13 cellular contexts compared by ENCODE assay signal in genomic region chr2:27291865-27292264, GRCh38. TPM values are rescaled to one million over a fixed set of nuclear protein-coding genes. Genes with fewer than 3 reads are reported as not detected.
DNase-seq lines count a peak whose midpoint lies in the region; ATAC-seq and TF ChIP-seq lines count a peak whose summit lies in the region.
"Had no signal": no experiment of that assay in that cellular context is flagged by ENCODE, and none has a peak within 500 bp of the region (broad histone marks: within the 10 kb centered on the region; RNA-seq: fewer than 3 reads in every experiment).

No MANE protein-coding gene starts in this region.

- peak overlapping the region; percentile 17 for H3K4me3 Mint-ChIP-seq in Caco-2 (ENCODE audit: unreplicated experiment)
- H3K4me3 Mint-ChIP-seq in WTC11 = peak overlapping the region; percentile 29
- H3K4me3 Mint-ChIP-seq: CD4-positive, alpha-beta T cell; stimulated activated naive B cell treated with anti-CD40 and anti-IgM and Interleukin-4, amounts not matched to agents 10 μg/mL and 1 μg/mL and 100 μg/mL, for 72 hours had no signal

- peaks cover 12% of the 10 kb centered on the region for H3K36me3 Mint-ChIP-seq in Caco-2 (ENCODE audit: insufficient read depth, unreplicated experiment)
- no peaks in the 10 kb centered on the region for H3K36me3 Mint-ChIP-seq in WTC11
- H3K36me3 Mint-ChIP-seq in activated naive CD4-positive, alpha-beta T cell treated with anti-CD3 and anti-CD28 coated beads, Interleukin-2, amount 50 U/mL, for 72 hours = no peaks in the 10 kb centered on the region
- H3K36me3 Mint-ChIP-seq: stimulated activated naive B cell treated with anti-CD40 and anti-IgM and Interleukin-4, amounts not matched to agents 10 μg/mL and 1 μg/mL and 100 μg/mL, for 72 hours had no signal

- no peaks in the 10 kb centered on the region for H3K27me3 ChIP-seq in Caco-2 (replicated peaks; ENCODE audit: control insufficient read depth, insufficient read depth, low read length)
- peaks cover 8% of the 10 kb centered on the region for H3K27me3 ChIP-seq in IMR-90 (ENCODE audit: control insufficient read depth, insufficient read depth, low read length)
- H3K27me3 ChIP-seq: body of pancreas had no signal

- no peak overlapping the region; the same call in 1 of the 2 replicates for H3K14ac ChIP-seq in IMR-90 (replicated peaks; ENCODE audit: low read depth, low read length)

- H2BK120ac ChIP-seq in IMR-90 (ENCODE audit: low read depth, low read length) = no peak overlapping the region

- BruUV-seq in Caco-2 (replicated peaks; lab: Mats Ljungman, UMichigan) (no TSS peak), IMR-90 (replicated peaks; lab: Mats Ljungman, UMichigan) (no TSS peak)

- WGBS in IMR-90 (ENCODE audit: extremely low coverage in 2 of 2, insufficient read length in 1 of 2), 2 experiments = 50% methylated on average over 1 of the region's 6 CpGs; no CpG with 5 or more reads in 1 of the 2 experiments
- 45 to 55% methylated on average over 6 of the region's 6 CpGs for WGBS in lower leg skin, 2 donors

- in situ Hi-C loops in IMR-90 (cut with MboI; ENCODE audit: low sequenced_read_pairs) = no loop called here

- peaks cover 61% of the 10 kb centered on the region for H3K4me1 ChIP-seq in Caco-2
- peaks cover 11% of the 10 kb centered on the region for H3K4me1 ChIP-seq in IMR-90 (ENCODE audit: control insufficient read depth, insufficient read depth, low read length)

- no peak overlapping the region for H2BK5ac ChIP-seq in IMR-90 (ENCODE audit: low read depth, low read length, poor library complexity, severe bottlenecking)

- H3K9me1 ChIP-seq in IMR-90 (ENCODE audit: insufficient read depth, low read length) = peaks cover 13% of the 10 kb centered on the region

- no peak for TF ChIP-seq RAD21 in IMR-90 (IDR thresholded peaks at IDR 0.05; ENCODE audit: low read length)

- peak overlapping the region; percentile 74; the same call in 1 of the 3 replicates for H2BK15ac ChIP-seq in IMR-90 (ENCODE audit: low read depth, low read length)

- H3K4me3 ChIP-seq in Caco-2 (ENCODE audit: low read depth, low read length) (no peak overlapping the region), IMR-90 (ENCODE audit: insufficient read depth, low read depth, low read length) (no peak overlapping the region), lower leg skin (ENCODE audit: low read depth, poor library complexity, severe bottlenecking) (no peak overlapping the region)
- H3K4me3 ChIP-seq: body of pancreas, SJCRH30 had no signal

- no peak overlapping the region for H4K5ac ChIP-seq in IMR-90 (ENCODE audit: low read depth, low read length)

- H3K18ac ChIP-seq in IMR-90 (ENCODE audit: low read depth, low read length) = no peak overlapping the region

- no peaks in the 10 kb centered on the region for H3K79me1 ChIP-seq in IMR-90 (ENCODE audit: low read depth in 1 of 2, low read length in 2 of 2)

- H3K36me3 ChIP-seq in Caco-2 (ENCODE audit: control insufficient read depth, insufficient read depth, low read length) (no peaks in the 10 kb centered on the region), IMR-90 (ENCODE audit: control insufficient read depth, insufficient read depth, low read length) (no peaks in the 10 kb centered on the region)
- H3K36me3 ChIP-seq: SJCRH30 had no signal

- DNase-seq in Caco-2 (peak in 1 of 2 experiments; percentile 42), IMR-90 (no peak), WTC11 (ENCODE audit: low spot score) (peak; percentile 35), iPS DF 19.7 (ENCODE audit: low read depth, low spot score) (peak; percentile 57), midbrain (lab: John Stamatoyannopoulos, UW) (no peak), lower leg skin (ENCODE audit: low spot score in 2 of 2) (no peak), Ammon's horn (ENCODE audit: low spot score) (no peak)
- no peak for DNase-seq in activated naive CD4-positive, alpha-beta T cell treated with anti-CD3 and anti-CD28 coated beads, Interleukin-2, amount 50 U/mL, for 72 hours (ENCODE audit: low spot score in 2 of 2)
- DNase-seq: body of pancreas; CD4-positive, alpha-beta T cell; stimulated activated naive B cell treated with anti-CD40 and anti-IgM and Interleukin-4, amounts not matched to agents 10 μg/mL and 1 μg/mL and 100 μg/mL, for 72 hours had no signal

- no peaks in the 10 kb centered on the region for H3K27me3 Mint-ChIP-seq in Caco-2 (ENCODE audit: insufficient read depth, unreplicated experiment)
- no peaks in the 10 kb centered on the region for H3K27me3 Mint-ChIP-seq in WTC11 (ENCODE audit: low read depth)

- no peak overlapping the region for H3K4me2 ChIP-seq in IMR-90 (ENCODE audit: low read depth, low read length)

- H3K56ac ChIP-seq in IMR-90 (ENCODE audit: extremely low read depth, insufficient read depth, low read length) = no peak overlapping the region

- H3K9me3 Mint-ChIP-seq in Caco-2 (ENCODE audit: unreplicated experiment) (no peaks in the 10 kb centered on the region), WTC11 (no peaks in the 10 kb centered on the region)
- H3K9me3 Mint-ChIP-seq in activated naive CD4-positive, alpha-beta T cell treated with anti-CD3 and anti-CD28 coated beads, Interleukin-2, amount 50 U/mL, for 72 hours = no peaks in the 10 kb centered on the region
- H3K9me3 Mint-ChIP-seq: CD4-positive, alpha-beta T cell; stimulated activated naive B cell treated with anti-CD40 and anti-IgM and Interleukin-4, amounts not matched to agents 10 μg/mL and 1 μg/mL and 100 μg/mL, for 72 hours had no signal

- no peak overlapping the region for H3K9ac ChIP-seq in IMR-90 (ENCODE audit: low read depth, low read length)

- peak overlapping the region; percentile 47 for H3K27ac Mint-ChIP-seq in Caco-2 (ENCODE audit: unreplicated experiment)
- H3K27ac Mint-ChIP-seq in WTC11 = no peak overlapping the region
- H3K27ac Mint-ChIP-seq in activated naive CD4-positive, alpha-beta T cell treated with anti-CD3 and anti-CD28 coated beads, Interleukin-2, amount 50 U/mL, for 72 hours = no peak overlapping the region
- H3K27ac Mint-ChIP-seq: CD4-positive, alpha-beta T cell; stimulated activated naive B cell treated with anti-CD40 and anti-IgM and Interleukin-4, amounts not matched to agents 10 μg/mL and 1 μg/mL and 100 μg/mL, for 72 hours had no signal

- no peak for TF ChIP-seq POLR2A in IMR-90 (IDR thresholded peaks at IDR 0.05; ENCODE audit: low read depth, low read length)
- TF ChIP-seq POLR2A in lower leg skin (IDR thresholded peaks at IDR 0.05) = no peak

- dilution Hi-C loops in IMR-90 (cut with HindIII; ENCODE audit: low sequenced_read_pairs, unreplicated experiment) = no loop called here

- H4K91ac ChIP-seq in IMR-90 (ENCODE audit: insufficient read depth, low read depth, low read length) = peak overlapping the region; percentile 56; the same call in 1 of the 2 replicates

- TF ChIP-seq CTCF in Caco-2 (IDR thresholded peaks at IDR 0.05; ENCODE audit: insufficient read depth in 1 of 2, low read depth in 1 of 2, low read length in 1 of 2, severe bottlenecking in 1 of 2, unreplicated experiment in 1 of 2) = peak in 1 of 2 experiments; percentile 19
- TF ChIP-seq CTCF in IMR-90 (conservative IDR thresholded peaks at IDR 0.05; ENCODE audit: low read depth, low read length) = no peak; the same call in 1 of the 2 replicates
- TF ChIP-seq CTCF in WTC11 (IDR thresholded peaks at IDR 0.05) = no peak
- no peak for TF ChIP-seq CTCF in lower leg skin (IDR thresholded peaks at IDR 0.05)

- POLR2A ChIA-PET in Caco-2 (lab: Charles Lee) = no interaction called here
- POLR2A ChIA-PET in IMR-90 (lab: Charles Lee; ENCODE audit: unreplicated experiment) = no interaction called here
- POLR2A ChIA-PET in WTC11 (lab: Charles Lee) = interaction anchor here (0.6 to 1.5 kb wide), 6 partner anchors 10 to 209 kb away, joined by 3 to 6 read pairs (median 3); partner anchors contain the start of gene TRIM54

- no peak overlapping the region for H3K23ac ChIP-seq in IMR-90 (ENCODE audit: low read depth, low read length)

- ATAC-seq in IMR-90 (ENCODE audit: low read depth) = no peak
- peak; percentile 95 for ATAC-seq in WTC11
- ATAC-seq in activated naive CD4-positive, alpha-beta T cell treated with anti-CD3 and anti-CD28 coated beads, Interleukin-2, amount 50 U/mL, for 72 hours = no peak
- ATAC-seq: body of pancreas; stimulated activated naive B cell treated with anti-CD40 and anti-IgM and Interleukin-4, amounts not matched to agents 10 μg/mL and 1 μg/mL and 100 μg/mL, for 72 hours had no signal

- H2AFZ ChIP-seq in IMR-90 (replicated peaks; ENCODE audit: low read length, poor library complexity) = peak overlapping the region; percentile 44

- H2AK5ac ChIP-seq in IMR-90 (ENCODE audit: low read depth, low read length) = peak overlapping the region; percentile 3; the same call in 1 of the 2 replicates

- no peaks in the 10 kb centered on the region; the same call in 1 of the 2 replicates for H4K20me1 ChIP-seq in IMR-90 (ENCODE audit: insufficient read depth, low read length)

- H2BK20ac ChIP-seq in IMR-90 (ENCODE audit: low read depth, low read length) = peak overlapping the region; percentile 27; the same call in 1 of the 2 replicates

- CTCF ChIA-PET in Caco-2 (lab: Charles Lee) (interaction anchor here (0.9 to 3.3 kb wide), 11 partner anchors 9 to 330 kb away, joined by 3 to 41 read pairs (median 5); partner anchors contain the start of genes CGREF1, MPV17, SLC30A3 and TRIM54), IMR-90 (lab: Yijun Ruan, JAX) (interaction anchor here (2.7 kb wide), 1 partner anchor 11 kb away, joined by 34 read pairs; the partner anchor contains the start of gene TRIM54), WTC11 (lab: Charles Lee) (interaction anchor here (0.6 to 7.9 kb wide), 33 partner anchors 11 to 330 kb away, joined by 3 to 153 read pairs (median 5); partner anchors contain the start of genes ATRAID, KHK, PREB and SLC30A3)

- H3K4ac ChIP-seq in IMR-90 (ENCODE audit: low read depth, low read length) = peak overlapping the region; percentile 10; the same call in 1 of the 2 replicates

- no peak overlapping the region for H3K27ac ChIP-seq in IMR-90 (ENCODE audit: insufficient read depth, low read length)
- H3K27ac ChIP-seq: body of pancreas, SJCRH30 had no signal

- intact Hi-C loops in Caco-2 (cut with micrococcal nuclease; ENCODE audit: unreplicated experiment) = no loop called here
- intact Hi-C loops in IMR-90 (cut with micrococcal nuclease) = no loop called here
- intact Hi-C loops in lower leg skin (cut with DNase I; ENCODE audit: low total_unique reads) = no loop called here

- no peak overlapping the region for H4K8ac ChIP-seq in IMR-90 (ENCODE audit: low read depth in 2 of 2, low read length in 2 of 2)

- H3K9me3 ChIP-seq in Caco-2 = no peaks in the 10 kb centered on the region
- no peaks in the 10 kb centered on the region for H3K9me3 ChIP-seq in IMR-90 (ENCODE audit: control insufficient read depth, insufficient read depth, low read length)
- H3K9me3 ChIP-seq: body of pancreas, SJCRH30 had no signal

- H3K4me1 Mint-ChIP-seq in Caco-2 (ENCODE audit: low read depth, unreplicated experiment) (peaks cover 42% of the 10 kb centered on the region), WTC11 (peaks cover 18% of the 10 kb centered on the region)
- H3K4me1 Mint-ChIP-seq: stimulated activated naive B cell treated with anti-CD40 and anti-IgM and Interleukin-4, amounts not matched to agents 10 μg/mL and 1 μg/mL and 100 μg/mL, for 72 hours had no signal

- no peak overlapping the region for H2AK9ac ChIP-seq in IMR-90 (replicated peaks; ENCODE audit: low read depth, low read length, poor library complexity)

RNA-seq across cellular contexts. Expression of gene TRIM54, which starts 9.6 kb away (rescaled TPM):
- total RNA-seq in Caco-2 (2022) = 0.25 TPM in 1 of 2 replicates, not detected in the other
- total RNA-seq in IMR-90 (2012; rRNA removed) = under 0.01 TPM in 1 of 2 replicates, not detected in the other
- 0.07 and 0.15 TPM in 2 replicates for polyA plus RNA-seq in IMR-90 (2012; rRNA removed)
- polyA plus RNA-seq in IMR-90 (2012; cell fraction: cytosol; rRNA removed) = 0.04 and 0.08 TPM in 2 replicates
- polyA plus RNA-seq in IMR-90 (2012; cell fraction: nucleus; rRNA removed; ENCODE audit: low replicate concordance) = 0.26 and 0.29 TPM in 2 replicates
- 3.0 to 3.4 TPM (median 3.3 TPM) in 3 replicates for total RNA-seq in WTC11 (2021)
- total RNA-seq in activated naive CD4-positive, alpha-beta T cell treated with anti-CD3 and anti-CD28 coated beads, Interleukin-2, amount 50 U/mL, for 72 hours = not detected
- total RNA-seq in lower leg skin = not detected
- total RNA-seq: CD4-positive, alpha-beta T cell had no signal

RNA-seq across cellular contexts. Expression of gene UCN, which starts 16.4 kb away (rescaled TPM):
- 0.86 TPM in 1 of 2 replicates, not detected in the other for total RNA-seq in Caco-2 (2022)
- not detected in 2 replicates for total RNA-seq in IMR-90 (2012; rRNA removed)
- polyA plus RNA-seq in IMR-90 (2012; rRNA removed) = 0.22 and 0.30 TPM in 2 replicates
- polyA plus RNA-seq in IMR-90 (2012; cell fraction: cytosol; rRNA removed) = 0.09 and 0.68 TPM in 2 replicates
- polyA plus RNA-seq in IMR-90 (2012; cell fraction: nucleus; rRNA removed; ENCODE audit: low replicate concordance) = 4.3 and 7.7 TPM in 2 replicates
- 0.68 to 1.2 TPM (median 0.71 TPM) in 3 replicates for total RNA-seq in WTC11 (2021)
- total RNA-seq in activated naive CD4-positive, alpha-beta T cell treated with anti-CD3 and anti-CD28 coated beads, Interleukin-2, amount 50 U/mL, for 72 hours = 1 to 10 TPM; 1.6 to 3.6 TPM
- total RNA-seq in lower leg skin = 1 to 10 TPM in 2 of 4 donors, under 1 TPM in 1, not detected in 1; 0.84 to 8.8 (median 1.3) TPM

RNA-seq across cellular contexts. Expression of gene DNAJC5G, which starts 16.6 kb away (rescaled TPM):
- total RNA-seq in Caco-2 (2022) (0.25 and 0.51 TPM in 2 replicates), IMR-90 (2012; rRNA removed) (not detected in 2 replicates), WTC11 (2021) (0.18 to 0.44 TPM (median 0.34 TPM) in 3 replicates), lower leg skin (not detected)
- polyA plus RNA-seq in IMR-90 (2012; rRNA removed) = not detected in 2 replicates
- polyA plus RNA-seq in IMR-90 (2012; cell fraction: cytosol; rRNA removed) = not detected in 2 replicates
- polyA plus RNA-seq in IMR-90 (2012; cell fraction: nucleus; rRNA removed; ENCODE audit: low replicate concordance) = not detected in 2 replicates
- total RNA-seq in activated naive CD4-positive, alpha-beta T cell treated with anti-CD3 and anti-CD28 coated beads, Interleukin-2, amount 50 U/mL, for 72 hours = not detected
- total RNA-seq: CD4-positive, alpha-beta T cell; M059J; SJCRH30 had no signal

RNA-seq across cellular contexts. Expression of gene SLC30A3, which starts 29.0 kb away (rescaled TPM):
- total RNA-seq in Caco-2 (2022) (3.9 and 4.3 TPM in 2 replicates), IMR-90 (2012; rRNA removed) (under 0.01 TPM in 1 of 2 replicates, not detected in the other), WTC11 (2021) (8.0 to 8.9 TPM (median 8.1 TPM) in 3 replicates), lower leg skin (under 1 TPM in 1 of 4 donors, not detected in 3; 0.15 TPM)
- polyA plus RNA-seq in IMR-90 (2012; rRNA removed) = 0.15 and 0.17 TPM in 2 replicates
- 0.14 TPM in 1 of 2 replicates, not detected in the other for polyA plus RNA-seq in IMR-90 (2012; cell fraction: cytosol; rRNA removed)
- polyA plus RNA-seq in IMR-90 (2012; cell fraction: nucleus; rRNA removed; ENCODE audit: low replicate concordance) = 0.34 and 0.49 TPM in 2 replicates
- under 1 TPM; 0.68 to 0.88 TPM for total RNA-seq in activated naive CD4-positive, alpha-beta T cell treated with anti-CD3 and anti-CD28 coated beads, Interleukin-2, amount 50 U/mL, for 72 hours
- total RNA-seq: body of pancreas; CD4-positive, alpha-beta T cell; M059J had no signal

RNA-seq across cellular contexts. Expression of gene MPV17, which starts 31.0 kb away (rescaled TPM):
- total RNA-seq in Caco-2 (2022) (43.4 and 50.6 TPM in 2 replicates), IMR-90 (2012; rRNA removed) (70.4 and 80.5 TPM in 2 replicates), WTC11 (2021) (51.5 to 60.4 TPM (median 59.3 TPM) in 3 replicates), lower leg skin (10 to 100 TPM; 27.2 to 44.8 (median 37.0) TPM)
- 160 and 164 TPM in 2 replicates for polyA plus RNA-seq in IMR-90 (2012; rRNA removed)
- polyA plus RNA-seq in IMR-90 (2012; cell fraction: cytosol; rRNA removed) = 146 and 152 TPM in 2 replicates
- 160 and 315 TPM in 2 replicates for polyA plus RNA-seq in IMR-90 (2012; cell fraction: nucleus; rRNA removed; ENCODE audit: low replicate concordance)
- 100 to 1,000 TPM in 1 of 2 donors, 10 to 100 TPM in 1; 90.1 to 111 TPM for total RNA-seq in activated naive CD4-positive, alpha-beta T cell treated with anti-CD3 and anti-CD28 coated beads, Interleukin-2, amount 50 U/mL, for 72 hours

Comparison
In these comparisons a context has a peak if more than half of its experiments do, and no peak if none do; other contexts are left out.
1. DNase-seq: peak in WTC11 (single experiment) and iPS DF 19.7 (single experiment); none in IMR-90 (single experiment), midbrain (single experiment), activated naive CD4-positive, alpha-beta T cell treated with anti-CD3 and anti-CD28 coated beads, Interleukin-2, amount 50 U/mL, for 72 hours (0 of 2), lower leg skin (0 of 2) and Ammon's horn (single experiment).